19 cellular contexts compared by ENCODE assay signal in the genomic region with DNA sequence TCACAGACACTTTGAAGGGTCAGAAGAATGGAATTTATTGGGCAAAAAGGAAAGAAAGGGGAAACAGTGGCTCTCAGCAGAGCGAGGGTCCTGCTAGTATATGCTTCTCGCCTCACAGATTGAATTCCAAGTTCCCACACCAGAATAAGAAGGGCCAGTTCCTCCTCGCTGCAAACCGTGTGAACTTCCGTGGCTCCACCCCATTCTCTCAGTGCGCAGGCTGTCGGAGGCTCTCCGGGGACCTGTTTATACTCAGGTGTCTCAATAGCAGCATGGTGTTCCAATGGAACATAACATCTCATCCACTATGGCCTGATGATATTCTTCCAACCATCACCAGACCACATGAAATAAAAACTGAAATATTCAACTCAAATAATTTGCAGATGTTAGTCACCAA. TPM values are rescaled to one million over a fixed set of nuclear protein-coding genes. Genes with fewer than 3 reads are reported as not detected.
"Had no signal": no experiment of that assay in that cellular context is flagged by ENCODE, and none has a peak within 500 bp of the region (broad histone marks: within the 10 kb centered on the region; RNA-seq: fewer than 3 reads in every experiment).

No MANE protein-coding gene starts in this region.

- H3K36me3 Mint-ChIP-seq: stimulated activated memory B cell treated with anti-CD40 and anti-IgM and Interleukin-4, amounts not matched to agents 10 μg/mL and 1 μg/mL and 100 μg/mL, for 72 hours had no signal

- H3K27me3 ChIP-seq: body of pancreas, neutrophil had no signal

- H3K4me3 Mint-ChIP-seq: activated naive CD8-positive, alpha-beta T cell treated with anti-CD3 and anti-CD28 coated beads, Interleukin-2, amount 10 ng/mL, durations not matched to agents 7 days and 5 days; stimulated activated memory B cell treated with anti-CD40 and anti-IgM and Interleukin-4, amounts not matched to agents 10 μg/mL and 1 μg/mL and 100 μg/mL, for 72 hours had no signal

- H3K9me3 Mint-ChIP-seq: stimulated activated memory B cell treated with anti-CD40 and anti-IgM and Interleukin-4, amounts not matched to agents 10 μg/mL and 1 μg/mL and 100 μg/mL, for 72 hours had no signal

- DNase-seq: activated CD4-positive, alpha-beta T cell treated with anti-CD3 and anti-CD28 coated beads, Interleukin-2, amount 50 U/mL, for 1 hour; activated effector memory CD4-positive, alpha-beta T cell treated with anti-CD3 and anti-CD28 coated beads, Interleukin-2, amount 50 U/mL, for 16 hours; activated naive CD8-positive, alpha-beta T cell treated with anti-CD3 and anti-CD28 coated beads, Interleukin-2, amount 10 ng/mL, durations not matched to agents 7 days and 5 days; activated T-cell treated with anti-CD3 and anti-CD28 coated beads, Interleukin-2, amount 50 U/mL, for 48 hours; body of pancreas; dorsolateral prefrontal cortex; foreskin melanocyte; glutamatergic neuron; hippocampal formation; stimulated activated CD4-positive, alpha-beta T cell treated with anti-CD3 and anti-CD28 coated beads, Interleukin-4, amount 100 ng/mL, for 24 hours; T1000 had no signal

- H3K27me3 Mint-ChIP-seq: activated naive CD8-positive, alpha-beta T cell treated with anti-CD3 and anti-CD28 coated beads, Interleukin-2, amount 10 ng/mL, durations not matched to agents 7 days and 5 days; stimulated activated memory B cell treated with anti-CD40 and anti-IgM and Interleukin-4, amounts not matched to agents 10 μg/mL and 1 μg/mL and 100 μg/mL, for 72 hours had no signal

- H3K4me3 ChIP-seq: body of pancreas, dorsolateral prefrontal cortex had no signal

- H3K27ac Mint-ChIP-seq: activated naive CD8-positive, alpha-beta T cell treated with anti-CD3 and anti-CD28 coated beads, Interleukin-2, amount 10 ng/mL, durations not matched to agents 7 days and 5 days; stimulated activated memory B cell treated with anti-CD40 and anti-IgM and Interleukin-4, amounts not matched to agents 10 μg/mL and 1 μg/mL and 100 μg/mL, for 72 hours had no signal

- ATAC-seq: body of pancreas; left lobe of liver; sciatic nerve; SK-N-SH treated with all-trans-retinoic acid at 6 μM for 48 hours; stimulated activated memory B cell treated with anti-CD40 and anti-IgM and Interleukin-4, amounts not matched to agents 10 μg/mL and 1 μg/mL and 100 μg/mL, for 72 hours had no signal

- H3K27ac ChIP-seq: body of pancreas, dorsolateral prefrontal cortex, neutrophil had no signal

- H3K36me3 ChIP-seq: neutrophil had no signal

- H3K9me3 ChIP-seq: body of pancreas, neutrophil had no signal

- H3K4me1 ChIP-seq: body of pancreas had no signal

RNA-seq across cellular contexts. Expression of gene SAMD3, which starts 4.6 kb away (rescaled TPM):
- total RNA-seq: epithelial cell of proximal tubule, lung microvascular endothelial cell, myocyte had no signal
